Comparison of ENCODE assay signal across 10 cellular contexts in the genomic region with DNA sequence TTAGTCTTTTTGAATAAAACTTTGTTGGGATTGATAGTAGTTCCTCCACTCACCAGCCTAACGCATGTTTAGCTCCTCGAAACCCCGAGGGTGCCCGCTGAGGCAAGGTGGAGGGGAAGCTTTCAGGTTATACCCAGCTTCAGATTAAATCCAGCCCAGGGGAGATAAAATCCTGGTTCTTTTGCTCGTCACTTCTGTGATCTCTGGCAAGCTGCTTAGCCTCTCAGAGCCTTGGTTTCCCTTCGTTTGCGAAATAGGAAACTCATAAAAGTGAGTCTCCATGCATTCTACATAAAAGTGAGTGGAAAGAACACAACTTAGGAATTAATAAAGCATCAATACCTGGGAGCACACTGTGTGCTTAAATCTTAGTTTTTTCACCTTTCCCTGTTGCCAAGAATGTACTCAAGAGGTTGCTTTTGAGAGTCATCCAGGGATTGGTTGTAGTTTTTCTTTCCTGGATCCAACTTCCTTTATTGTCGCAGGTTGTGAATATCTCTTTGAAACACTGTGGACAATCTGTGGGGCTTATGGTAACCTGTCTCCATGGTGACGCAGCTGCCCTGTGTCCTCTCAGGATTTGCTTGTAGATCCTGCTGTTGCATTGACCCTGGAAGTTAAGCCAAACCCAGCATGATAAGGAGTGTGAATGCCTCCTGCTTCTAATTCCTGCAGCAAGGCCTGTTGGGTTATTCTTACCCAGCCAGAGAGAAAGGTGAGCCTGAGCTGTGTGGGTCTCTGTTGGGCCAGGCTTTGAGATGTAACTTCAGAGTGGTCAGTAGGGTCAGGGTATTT. TPM values are rescaled to one million over a fixed set of nuclear protein-coding genes. Genes with fewer than 3 reads are reported as not detected.
DNase-seq lines count a peak whose midpoint lies in the region; ATAC-seq and TF ChIP-seq lines count a peak whose summit lies in the region.
"Had no signal": no experiment of that assay in that cellular context is flagged by ENCODE, and none has a peak within 500 bp of the region (broad histone marks: within the 10 kb centered on the region; RNA-seq: fewer than 3 reads in every experiment).

No MANE protein-coding gene starts in this region.

- H3K4me3 Mint-ChIP-seq in endodermal cell (peak overlapping the region; percentile 68), neural progenitor cell (peak overlapping the region; percentile 90)

- peak overlapping the region; percentile 50 for H3K9ac ChIP-seq in endodermal cell (ENCODE audit: extremely low read depth, low read length, poor library complexity, severe bottlenecking)
- no peak overlapping the region for H3K9ac ChIP-seq in neural progenitor cell

- CTCF ChIA-PET in GM10248 (lab: Yijun Ruan, JAX) = interaction anchor here (2.0 to 5.0 kb wide), 2 partner anchors 34 to 38 kb away, joined by 8 to 16 read pairs; no protein-coding TSS in a partner anchor

- H3K27ac Mint-ChIP-seq in endodermal cell (peak overlapping the region; percentile 69), neural progenitor cell (peak overlapping the region; percentile 96)

- H3K4me1 ChIP-seq in endodermal cell (ENCODE audit: control insufficient read depth, insufficient read depth, low read length) (peaks cover 29% of the 10 kb centered on the region), neural progenitor cell (peaks cover 29% of the 10 kb centered on the region)

- peaks cover 11% of the 10 kb centered on the region for H4K20me1 ChIP-seq in neural progenitor cell (ENCODE audit: low read depth)

- ATAC-seq in HG03432 (IDR thresholded peaks at IDR 0.05; ENCODE audit: unreplicated experiment) = no peak

- H3K27me3 Mint-ChIP-seq in endodermal cell (ENCODE audit: insufficient read depth) = peaks cover 39% of the 10 kb centered on the region
- H3K27me3 Mint-ChIP-seq in neural progenitor cell (ENCODE audit: insufficient read depth, low read depth) = peaks cover 12% of the 10 kb centered on the region

- H3K27me3 ChIP-seq in endodermal cell (ENCODE audit: control insufficient read depth, insufficient read depth, low read length, poor library complexity, severe bottlenecking) (peaks cover 19% of the 10 kb centered on the region), neural progenitor cell (peaks cover 3% of the 10 kb centered on the region)

- peaks cover 36% of the 10 kb centered on the region for H3F3A ChIP-seq in neural progenitor cell (ENCODE audit: low read depth)

- peak overlapping the region; percentile 56 for H3K4me3 ChIP-seq in endodermal cell (ENCODE audit: low read length)
- no peak overlapping the region for H3K4me3 ChIP-seq in neural progenitor cell

- 79 to 85% methylated on average over 8 to 9 of the region's 9 CpGs for WGBS in endodermal cell (ENCODE audit: insufficient coverage in 1 of 2, insufficient read length in 1 of 2), 2 experiments

- H3K4me1 Mint-ChIP-seq in endodermal cell (peaks cover 31% of the 10 kb centered on the region), neural progenitor cell (peaks cover 47% of the 10 kb centered on the region)

- H3K36me3 ChIP-seq in endodermal cell (ENCODE audit: control insufficient read depth, insufficient read depth, low read length) (no peaks in the 10 kb centered on the region), neural progenitor cell (no peaks in the 10 kb centered on the region)

- H3K9me3 Mint-ChIP-seq in endodermal cell (no peaks in the 10 kb centered on the region), neural progenitor cell (peaks cover 4% of the 10 kb centered on the region)

- H2AFZ ChIP-seq in neural progenitor cell (replicated peaks) = no peak overlapping the region

- POLR2A ChIA-PET in GM10248 (lab: Yijun Ruan, JAX) = no interaction called here

- peaks cover 20% of the 10 kb centered on the region for H3K79me2 ChIP-seq in neural progenitor cell (ENCODE audit: low read depth)

- H3K9me3 ChIP-seq in endodermal cell (ENCODE audit: control insufficient read depth, low read length) = no peaks in the 10 kb centered on the region
- H3K9me3 ChIP-seq in neural progenitor cell (ENCODE audit: low read depth) = no peaks in the 10 kb centered on the region

- H3K4me2 ChIP-seq in neural progenitor cell = peak overlapping the region; percentile 98

- H3K36me3 Mint-ChIP-seq in endodermal cell (ENCODE audit: low read depth) (peaks cover 3% of the 10 kb centered on the region), neural progenitor cell (peaks cover 10% of the 10 kb centered on the region)

- DNase-seq in DMS53 (lab: John Stamatoyannopoulos, UW) (peak; percentile 43), DMS53 treated with DMSO at 0.1 percent for 48 hours (lab: John Stamatoyannopoulos, UW; ENCODE audit: unreplicated experiment) (no peak), NCI-H774 (lab: John Stamatoyannopoulos, UW) (peak; percentile 8), endodermal cell (peak; percentile 70), neural progenitor cell (ENCODE audit: low spot score) (peak; percentile 74), GM10248 (ENCODE audit: extremely low spot score) (no peak)
- DNase-seq in activated CD8-positive, alpha-beta memory T cell treated with anti-CD3 and anti-CD28 coated beads, Interleukin-2, amount 50 U/mL, for 4 hours = no peak
- DNase-seq: activated CD4-positive, alpha-beta T cell treated with anti-CD3 and anti-CD28 coated beads, Interleukin-2, amount 50 U/mL, for 1 hour; right cardiac atrium had no signal

- no peak overlapping the region for H3K27ac ChIP-seq in endodermal cell (ENCODE audit: low read depth, low read length)
- no peak overlapping the region for H3K27ac ChIP-seq in neural progenitor cell

- TF ChIP-seq CTCF in endodermal cell (conservative IDR thresholded peaks at IDR 0.05) (no peak), neural progenitor cell (IDR thresholded peaks at IDR 0.05) (no peak), GM10248 (IDR thresholded peaks at IDR 0.05; ENCODE audit: control extremely low read depth, extremely low read depth, low read depth, missing control alignments) (no peak)

RNA-seq across cellular contexts. Expression of a gene that starts 2.0 kb away (rescaled TPM):
- 10 to 100 TPM; 24.0 to 56.3 TPM for total RNA-seq in endodermal cell
- 14.2 TPM for polyA plus RNA-seq in endodermal cell (2013, experiment 1 of 2)
- polyA plus RNA-seq in endodermal cell (2013, experiment 2 of 2) = 13.1 TPM
- total RNA-seq in neural progenitor cell (ENCODE audit: low replicate concordance) = 28.8 and 46.5 TPM in 2 replicates

RNA-seq across cellular contexts. Expression of a gene that starts 13.2 kb away (rescaled TPM):
- total RNA-seq in endodermal cell (10 to 100 TPM; 41.7 to 55.2 TPM), neural progenitor cell (ENCODE audit: low replicate concordance) (16.0 and 44.3 TPM in 2 replicates)
- polyA plus RNA-seq in endodermal cell (2013, experiment 1 of 2) = 28.1 TPM
- 26.3 TPM for polyA plus RNA-seq in endodermal cell (2013, experiment 2 of 2)

Comparison
In these comparisons a context has a peak if more than half of its experiments do, and no peak if none do; other contexts are left out.
1. DNase-seq: peak in DMS53 (single experiment), NCI-H774 (single experiment), endodermal cell (single experiment) and neural progenitor cell (single experiment); none in DMS53 treated with DMSO at 0.1 percent for 48 hours (single experiment), activated CD8-positive, alpha-beta memory T cell treated with anti-CD3 and anti-CD28 coated beads, Interleukin-2, amount 50 U/mL, for 4 hours (single experiment) and GM10248 (single experiment).